ENCODE assay signal across 16 cellular contexts in the genomic region with DNA sequence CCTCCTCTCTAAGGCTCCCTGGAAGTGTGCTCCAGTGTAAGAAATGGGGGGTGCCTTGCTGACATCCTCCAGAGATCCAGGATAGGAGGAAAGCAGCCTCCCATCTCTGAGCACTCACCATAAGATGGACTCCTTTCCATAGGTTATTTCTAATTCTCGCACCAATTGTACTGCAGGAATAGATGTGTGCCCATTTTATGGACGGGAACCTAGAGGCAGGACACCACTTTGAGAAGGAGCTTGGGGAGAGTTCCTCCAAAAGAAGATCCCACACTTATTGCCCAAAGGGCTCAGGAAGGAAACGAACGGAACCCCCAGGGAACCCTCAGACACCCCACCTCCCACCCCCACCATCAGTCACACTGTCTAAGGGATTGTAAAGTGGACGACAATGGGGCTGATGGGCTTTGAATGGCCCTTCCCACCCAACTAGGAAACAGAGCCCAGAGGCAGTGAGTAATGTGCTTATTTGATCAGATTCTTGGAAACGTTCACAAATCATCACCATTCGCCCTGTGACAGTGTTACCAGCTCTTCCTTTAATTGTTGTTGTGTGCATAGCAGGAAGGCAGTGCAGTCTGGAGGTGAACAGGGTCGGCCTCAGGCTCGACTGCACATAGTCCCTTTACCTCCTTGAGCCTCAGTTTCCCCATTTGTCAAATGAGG. TPM values are rescaled to one million over a fixed set of nuclear protein-coding genes. Genes with fewer than 3 reads are reported as not detected.
DNase-seq lines count a peak whose midpoint lies in the region; ATAC-seq, FAIRE-seq and TF ChIP-seq lines count a peak whose summit lies in the region.
"Had no signal": no experiment of that assay in that cellular context is flagged by ENCODE, and none has a peak within 500 bp of the region (broad histone marks: within the 10 kb centered on the region; RNA-seq: fewer than 3 reads in every experiment).

No MANE protein-coding gene starts in this region.

- peak; percentile 11 for ATAC-seq in gastroesophageal sphincter
- no peak for ATAC-seq in GM21528 (IDR thresholded peaks at IDR 0.05; ENCODE audit: low FRiP score, unreplicated experiment)
- ATAC-seq in GM21717 (IDR thresholded peaks at IDR 0.05; ENCODE audit: unreplicated experiment) = no peak
- ATAC-seq: activated CD4-positive, CD25-positive, alpha-beta regulatory T cell treated with anti-CD3 and anti-CD28 coated beads, Interleukin-2, amount 50 U/mL, for 24 hours; stimulated activated naive CD8-positive, alpha-beta T cell treated with anti-CD3 and anti-CD28 coated beads, Interleukin-15, Interleukin-2, amounts not matched to agents 100 U/mL and 50 U/mL, for 24 hours had no signal

- H3K9me3 ChIP-seq in astrocyte (ENCODE audit: insufficient read depth, low read depth, low read length) (no peaks in the 10 kb centered on the region), gastroesophageal sphincter (no peaks in the 10 kb centered on the region)

- H3K4me3 ChIP-seq in astrocyte (ENCODE audit: insufficient read depth, low read depth, low read length) = no peak overlapping the region
- no peak overlapping the region for H3K4me3 ChIP-seq in gastroesophageal sphincter

- H3K27ac ChIP-seq in astrocyte (ENCODE audit: low read depth, low read length) (no peak overlapping the region), gastroesophageal sphincter (peak overlapping the region; percentile 3 to 85 (median 81))

- DNase-seq in EH (ENCODE audit: low read depth) (peak; percentile 25), astrocyte (ENCODE audit: low read depth) (no peak), pulmonary artery endothelial cell (ENCODE audit: low read depth, low spot score) (peak; percentile 48), NCI-H226 (no peak)
- DNase-seq in activated CD4-positive, alpha-beta T cell treated with anti-CD3 and anti-CD28 coated beads for 48 hours = no peak
- DNase-seq: activated CD8-positive, alpha-beta memory T cell treated with anti-CD3 and anti-CD28 coated beads, Interleukin-2, amount 50 U/mL, for 4 hours; CD8-positive, alpha-beta memory T cell; GOT3; left colon; posterior cingulate gyrus; stimulated activated naive CD8-positive, alpha-beta T cell treated with anti-CD3 and anti-CD28 coated beads, Interleukin-15, Interleukin-2, amounts not matched to agents 100 U/mL and 50 U/mL, for 24 hours had no signal

- no peaks in the 10 kb centered on the region for H3K36me3 ChIP-seq in astrocyte (ENCODE audit: insufficient read depth, low read length)
- H3K36me3 ChIP-seq in gastroesophageal sphincter = no peaks in the 10 kb centered on the region

- peaks cover 18% of the 10 kb centered on the region for H3K4me1 Mint-ChIP-seq in astrocyte (ENCODE audit: low read depth, unreplicated experiment)

- no peaks in the 10 kb centered on the region for H3K79me2 ChIP-seq in astrocyte (ENCODE audit: insufficient read depth, low read length)

- peaks cover 21% of the 10 kb centered on the region for H3K27me3 Mint-ChIP-seq in astrocyte (ENCODE audit: low read depth, unreplicated experiment)

- H3K4me2 ChIP-seq in astrocyte (ENCODE audit: low read length) = peak overlapping the region; percentile 57

- H3K36me3 Mint-ChIP-seq in astrocyte (ENCODE audit: low read depth, unreplicated experiment) = no peaks in the 10 kb centered on the region
- H3K36me3 Mint-ChIP-seq: CD8-positive, alpha-beta memory T cell had no signal

- H3K9me3 Mint-ChIP-seq in astrocyte (ENCODE audit: unreplicated experiment) = no peaks in the 10 kb centered on the region
- H3K9me3 Mint-ChIP-seq: CD8-positive, alpha-beta memory T cell; dendritic cell treated with granulocyte-macrophage colony-stimulating factor and Interleukin-4, amounts not matched to agents 40 ng/mL and 50 ng/mL, for 4 days had no signal

- WGBS in gastroesophageal sphincter (ENCODE audit: low coverage in 1 of 2), 2 donors = 7 to 26% methylated on average over 3 to 7 of the region's 9 CpGs

- no peak overlapping the region for H3K9ac ChIP-seq in astrocyte (ENCODE audit: low read length)

- no peak overlapping the region for H2AFZ ChIP-seq in astrocyte (ENCODE audit: low read depth, low read length)

- no peaks in the 10 kb centered on the region for H4K20me1 ChIP-seq in astrocyte (ENCODE audit: insufficient read depth, low read length)

- H3K27me3 ChIP-seq in astrocyte (ENCODE audit: insufficient read depth, low read length) = no peaks in the 10 kb centered on the region
- no peaks in the 10 kb centered on the region for H3K27me3 ChIP-seq in gastroesophageal sphincter

- no peak for TF ChIP-seq POLR2A in gastroesophageal sphincter (IDR thresholded peaks at IDR 0.05)

- H3K27ac Mint-ChIP-seq in astrocyte (ENCODE audit: unreplicated experiment) = no peak overlapping the region
- H3K27ac Mint-ChIP-seq: dendritic cell treated with granulocyte-macrophage colony-stimulating factor and Interleukin-4, amounts not matched to agents 40 ng/mL and 50 ng/mL, for 4 days had no signal

- FAIRE-seq in astrocyte (lab: Jason Lieb, UNC) = no peak

- TF ChIP-seq CTCF in astrocyte (IDR thresholded peaks at IDR 0.05; ENCODE audit: insufficient read depth, low read depth, low read length) (no peak), gastroesophageal sphincter (IDR thresholded peaks at IDR 0.05) (no peak)

- no peak for TF ChIP-seq EP300 in gastroesophageal sphincter (IDR thresholded peaks at IDR 0.05)

- peak overlapping the region; percentile 50 for H3K4me3 Mint-ChIP-seq in astrocyte (ENCODE audit: unreplicated experiment)
- H3K4me3 Mint-ChIP-seq: CD8-positive, alpha-beta memory T cell; dendritic cell treated with granulocyte-macrophage colony-stimulating factor and Interleukin-4, amounts not matched to agents 40 ng/mL and 50 ng/mL, for 4 days had no signal

- H3K4me1 ChIP-seq in astrocyte (ENCODE audit: insufficient read depth, low read length) (peaks cover 9% of the 10 kb centered on the region), gastroesophageal sphincter (peaks cover 3 to 35% (median 16%) of the 10 kb centered on the region in 3 donors)

RNA-seq across cellular contexts. Expression of gene MN1, which starts 8.3 kb away (rescaled TPM):
- total RNA-seq in astrocyte (98.6 and 110 TPM in 2 replicates), gastroesophageal sphincter (10 to 100 TPM; 13.4 to 52.8 (median 28.5) TPM), pulmonary artery endothelial cell (0.42 and 0.53 TPM in 2 replicates)

Comparison
In these comparisons a context has a peak if more than half of its experiments do, and no peak if none do; other contexts are left out.
1. DNase-seq: peak in EH (single experiment) and pulmonary artery endothelial cell (single experiment); none in astrocyte (single experiment), activated CD4-positive, alpha-beta T cell treated with anti-CD3 and anti-CD28 coated beads for 48 hours (single experiment) and NCI-H226 (single experiment).